ENCODE assay signal across 1 cellular context in the genomic region with DNA sequence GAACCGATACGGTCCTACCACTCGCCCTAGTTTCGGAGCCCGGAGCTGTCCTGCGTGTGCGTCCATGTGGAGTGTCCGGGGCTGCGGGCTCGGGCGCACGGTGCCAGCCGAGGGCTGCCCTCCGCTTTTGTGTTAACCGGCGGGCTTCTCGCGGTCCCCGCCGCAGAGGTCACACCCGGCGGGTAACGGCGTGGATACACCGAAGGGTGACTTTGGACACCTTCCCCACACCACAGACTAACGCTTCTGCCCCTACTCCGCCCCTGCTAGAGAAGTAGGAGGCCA.
TF ChIP-seq lines count a peak whose summit lies in the region.

No MANE protein-coding gene starts in this region.

TF ChIP-seq in GM23338, 12 proteins besides CTCF, POLR2A, EP300 and RAD21 (continued from another document):
- TF ChIP-seq ZNF462 (CRISPR knock-in tag; IDR thresholded peaks at IDR 0.05) (no peak), ZNF114 (CRISPR knock-in tag; IDR thresholded peaks at IDR 0.05) (no peak), NANOG (IDR thresholded peaks at IDR 0.05; ENCODE audit: borderline replicate concordance) (no peak), EZH2 (IDR thresholded peaks at IDR 0.05; ENCODE audit: low read depth, unreplicated experiment) (no peak), POLR2AphosphoS5 (IDR thresholded peaks at IDR 0.05; ENCODE audit: low read depth) (no peak), CREB1 (CRISPR knock-in tag; IDR thresholded peaks at IDR 0.05; ENCODE audit: low read depth) (no peak), REST (IDR thresholded peaks at IDR 0.05; ENCODE audit: unreplicated experiment) (no peak)
